Comparison of ENCODE assay signal across 9 cellular contexts in genomic region chr5:132385321-132386105, GRCh38. TPM values are rescaled to one million over a fixed set of nuclear protein-coding genes. Genes with fewer than 3 reads are reported as not detected.
DNase-seq lines count a peak whose midpoint lies in the region; ATAC-seq and TF ChIP-seq lines count a peak whose summit lies in the region.
"Had no signal": no experiment of that assay in that cellular context is flagged by ENCODE, and none has a peak within 500 bp of the region (broad histone marks: within the 10 kb centered on the region; RNA-seq: fewer than 3 reads in every experiment).

No MANE protein-coding gene starts in this region.

- no peak overlapping the region for H3K4me3 ChIP-seq in adrenal gland
- no peak overlapping the region for H3K4me3 ChIP-seq in gastrocnemius medialis

- in situ Hi-C loops in gastrocnemius medialis (cut with MboI; ENCODE audit: low sequenced_read_pairs in 4 of 4) = loop anchor here (5.0 to 25.0 kb wide), 3 partner anchors 117 to 477 kb away; partner anchors contain the start of genes GDF9 (in 2 of the 4), LEAP2 (in 2 of the 4) and UQCRQ (in 2 of the 4)

- peaks cover 0 to 8% of the 10 kb centered on the region in 2 donors for H3K36me3 ChIP-seq in adrenal gland (replicated peaks in 1 of 2)
- H3K36me3 ChIP-seq in gastrocnemius medialis = peaks cover 0 to 55% of the 10 kb centered on the region in 2 donors

- H3K9me3 ChIP-seq in adrenal gland (replicated peaks in 1 of 3) (no peaks in the 10 kb centered on the region), gastrocnemius medialis (no peaks in the 10 kb centered on the region)

- peaks cover 23 to 46% of the 10 kb centered on the region in 2 donors for H3K4me1 ChIP-seq in adrenal gland (replicated peaks in 1 of 2)
- H3K4me1 ChIP-seq in gastrocnemius medialis = peaks cover 29 to 32% of the 10 kb centered on the region in 2 donors

- WGBS in adrenal gland, 4 donors = 22 to 28% (median 25%) methylated on average over 9 of the region's 9 CpGs

- H3K27me3 ChIP-seq in adrenal gland (no peaks in the 10 kb centered on the region), gastrocnemius medialis (no peaks in the 10 kb centered on the region)

- intact Hi-C loops in adrenal gland (cut with DNase I) = loop anchor here (2.0 to 10.0 kb wide), 3 partner anchors 115 to 429 kb away; partner anchors contain the start of gene SOWAHA (in 1 of the 2)
- intact Hi-C loops in left ventricle myocardium superior (cut with micrococcal nuclease) = loop anchor here (2.0 kb wide), 1 partner anchor 115 kb away; no protein-coding TSS in a partner anchor
- intact Hi-C loops in gastrocnemius medialis (cut with DNase I; ENCODE audit: low total_unique reads) = loop anchor here (1.0 to 2.0 kb wide), 3 partner anchors 26 to 435 kb away; no protein-coding TSS in a partner anchor

- peak; percentile 54 for ATAC-seq in left ventricle myocardium superior
- peak in 1 of 2 donors; percentile 27 for ATAC-seq in gastrocnemius medialis
- no peak for ATAC-seq in HG02973 (IDR thresholded peaks at IDR 0.05; ENCODE audit: unreplicated experiment)
- ATAC-seq in HG03025 (IDR thresholded peaks at IDR 0.05; ENCODE audit: low FRiP score, unreplicated experiment) = no peak

- TF ChIP-seq CTCF in adrenal gland (IDR thresholded peaks at IDR 0.05) (peak; percentile 41 to 88 (median 86)), gastrocnemius medialis (IDR thresholded peaks at IDR 0.05 in 4 of 5, conservative IDR thresholded peaks at IDR 0.05 in 1 of 5) (peak; percentile 47 to 66 (median 56))

- TF ChIP-seq POLR2A in adrenal gland (IDR thresholded peaks at IDR 0.05) = no peak
- TF ChIP-seq POLR2A in gastrocnemius medialis (IDR thresholded peaks at IDR 0.05) = no peak

- DNase-seq in GM03348 (ENCODE audit: low spot score) (peak; percentile 84), HUDEP-2 (lab: John Stamatoyannopoulos, UW; ENCODE audit: unreplicated experiment in 76 of 76) (peak in 70 of 76 experiments; percentile 15 to 76 (median 54)), SW480 (ENCODE audit: low spot score) (peak; percentile 73), adrenal gland (peak; percentile 67 to 87 (median 79)), left ventricle myocardium superior (peak; percentile 53), gastrocnemius medialis (no peak)

- H3K27ac ChIP-seq in adrenal gland (peak overlapping the region in 2 of 5 donors; percentile 49 to 73), gastrocnemius medialis (peak overlapping the region in 2 of 4 donors; percentile 20 to 78)
- H3K27ac ChIP-seq: epithelial cell of prostate had no signal

RNA-seq across cellular contexts. Expression of gene SLC22A5, which starts 16.0 kb away (rescaled TPM):
- total RNA-seq in adrenal gland (10 to 100 TPM; 11.1 to 24.1 (median 16.5) TPM), left ventricle myocardium superior (26.6 TPM), gastrocnemius medialis (100 to 1,000 TPM in 1 of 4 donors, 10 to 100 TPM in 3; 56.2 to 116 (median 79.2) TPM)
- 10 to 100 TPM in 1 of 3 donors, 1 to 10 TPM in 2; 9.6 to 12.6 (median 9.8) TPM for polyA plus RNA-seq in adrenal gland

Comparison
In these comparisons a context has a peak if more than half of its experiments do, and no peak if none do; other contexts are left out.
1. DNase-seq: peak in GM03348 (single experiment), HUDEP-2 (70 of 76), SW480 (single experiment), adrenal gland (7 of 7) and left ventricle myocardium superior (single experiment); none in gastrocnemius medialis (0 of 2).